14 cellular contexts compared by ENCODE assay signal in genomic region chr5:67287795-67288194, GRCh38.
DNase-seq lines count a peak whose midpoint lies in the region; ATAC-seq and TF ChIP-seq lines count a peak whose summit lies in the region.
"Had no signal": no experiment of that assay in that cellular context is flagged by ENCODE, and none has a peak within 500 bp of the region (broad histone marks: within the 10 kb centered on the region; RNA-seq: fewer than 3 reads in every experiment).

No MANE protein-coding gene starts in this region.

- H3K36me3 ChIP-seq in breast epithelium (no peaks in the 10 kb centered on the region), uterus (no peaks in the 10 kb centered on the region)
- H3K36me3 ChIP-seq: SJSA1 had no signal

- POLR2A ChIA-PET in MCF 10A (lab: Yijun Ruan, JAX), result interaction anchor here (0.6 to 1.4 kb wide), 4 partner anchors 13 to 929 kb away, joined by 3 to 4 read pairs (median 4); no protein-coding TSS in a partner anchor

- ATAC-seq in HG02678 (IDR thresholded peaks at IDR 0.05; ENCODE audit: unreplicated experiment) (no peak), GM21529 (IDR thresholded peaks at IDR 0.05; ENCODE audit: unreplicated experiment) (no peak), HG02571 (IDR thresholded peaks at IDR 0.05; ENCODE audit: unreplicated experiment) (no peak)

- TF ChIP-seq CTCF in MCF 10A (IDR thresholded peaks at IDR 0.05; ENCODE audit: unreplicated experiment) (no peak), breast epithelium (IDR thresholded peaks at IDR 0.05) (no peak), brain (conservative IDR thresholded peaks at IDR 0.05) (no peak), uterus (IDR thresholded peaks at IDR 0.05) (no peak)

- H3K9me3 ChIP-seq in breast epithelium, result no peaks in the 10 kb centered on the region
- H3K9me3 ChIP-seq in uterus, result no peaks in the 10 kb centered on the region
- H3K9me3 ChIP-seq: SJSA1 had no signal

- H3K9me3 Mint-ChIP-seq in MCF 10A (ENCODE audit: unreplicated experiment) (no peaks in the 10 kb centered on the region), brain (peaks cover 0 to 11% (median 0%) of the 10 kb centered on the region in 5 experiments)
- H3K9me3 Mint-ChIP-seq: activated CD4-positive, alpha-beta T cell treated with anti-CD3 and anti-CD28 coated beads, Interleukin-2, amount 10 ng/mL, durations not matched to agents 7 days and 5 days had no signal

- H3K4me1 ChIP-seq in breast epithelium (no peaks in the 10 kb centered on the region), uterus (peaks cover 12 to 14% of the 10 kb centered on the region in 2 donors)

- H3K27me3 ChIP-seq in breast epithelium, result no peaks in the 10 kb centered on the region
- H3K27me3 ChIP-seq in layer of hippocampus (ENCODE audit: control insufficient read depth, insufficient read depth, low read length), result no peaks in the 10 kb centered on the region
- H3K27me3 ChIP-seq in uterus, result no peaks in the 10 kb centered on the region
- H3K27me3 ChIP-seq: SJSA1 had no signal

- intact Hi-C loops in MCF 10A (cut with micrococcal nuclease), result no loop called here
- intact Hi-C loops in breast epithelium (cut with DNase I; ENCODE audit: low total_unique reads), result no loop called here
- intact Hi-C loops in uterus (cut with DNase I; ENCODE audit: low total_unique reads), result no loop called here

- H3K4me3 Mint-ChIP-seq in MCF 10A (ENCODE audit: unreplicated experiment), result no peak overlapping the region
- H3K4me3 Mint-ChIP-seq in brain, result peak overlapping the region in 2 of 5 experiments; percentile 40 to 62
- H3K4me3 Mint-ChIP-seq: activated CD4-positive, alpha-beta T cell treated with anti-CD3 and anti-CD28 coated beads, Interleukin-2, amount 10 ng/mL, durations not matched to agents 7 days and 5 days; type B pancreatic cell had no signal

- H3K27ac Mint-ChIP-seq in MCF 10A (ENCODE audit: low read depth, unreplicated experiment) (no peak overlapping the region), brain (peak overlapping the region; percentile 51 to 92 (median 61))
- H3K27ac Mint-ChIP-seq: activated CD4-positive, alpha-beta T cell treated with anti-CD3 and anti-CD28 coated beads, Interleukin-2, amount 10 ng/mL, durations not matched to agents 7 days and 5 days; type B pancreatic cell had no signal

- TF ChIP-seq POLR2A in breast epithelium (IDR thresholded peaks at IDR 0.05), result no peak
- TF ChIP-seq POLR2A in uterus (IDR thresholded peaks at IDR 0.05), result no peak

- CTCF ChIA-PET in MCF 10A (lab: Yijun Ruan, JAX), result no interaction called here

- peak; percentile 36 for DNase-seq in MCF 10A (ENCODE audit: unreplicated experiment)
- no peak for DNase-seq in breast epithelium (ENCODE audit: low spot score in 2 of 2)
- DNase-seq in uterus, result no peak
- DNase-seq: ACHN; activated CD4-positive, alpha-beta T cell treated with anti-CD3 and anti-CD28 coated beads, Interleukin-2, amount 10 ng/mL, durations not matched to agents 7 days and 5 days; activated gamma-delta T cell treated with Interleukin-2 at 50 U/mL for 16 hours; NCI-H510A treated with DMSO at 0.1 percent for 48 hours had no signal

- H3K4me3 ChIP-seq in breast epithelium (no peak overlapping the region), uterus (no peak overlapping the region)
- H3K4me3 ChIP-seq: SJSA1 had no signal

- no peaks in the 10 kb centered on the region for H3K27me3 Mint-ChIP-seq in MCF 10A (ENCODE audit: insufficient read depth, unreplicated experiment)
- H3K27me3 Mint-ChIP-seq in brain, result peaks cover 6% of the 10 kb centered on the region
- H3K27me3 Mint-ChIP-seq: type B pancreatic cell had no signal

- H3K4me1 Mint-ChIP-seq in MCF 10A (ENCODE audit: insufficient read depth, unreplicated experiment) (peaks cover 41% of the 10 kb centered on the region), brain (peaks cover 66% of the 10 kb centered on the region)
- H3K4me1 Mint-ChIP-seq: activated CD4-positive, alpha-beta T cell treated with anti-CD3 and anti-CD28 coated beads, Interleukin-2, amount 10 ng/mL, durations not matched to agents 7 days and 5 days had no signal

- no TSS peak for BruUV-seq in MCF 10A (replicated peaks; lab: Mats Ljungman, UMichigan)

- H3K27ac ChIP-seq in breast epithelium (no peak overlapping the region), layer of hippocampus (ENCODE audit: low read depth, low read length) (peak overlapping the region; percentile 47), uterus (peak overlapping the region; percentile 74 to 85)
- H3K27ac ChIP-seq: SJSA1 had no signal

- no peaks in the 10 kb centered on the region for H3K36me3 Mint-ChIP-seq in MCF 10A (ENCODE audit: insufficient read depth, unreplicated experiment)
- H3K36me3 Mint-ChIP-seq in brain, result no peaks in the 10 kb centered on the region

Comparison
In these comparisons a context has a peak if more than half of its experiments do, and no peak if none do; other contexts are left out.
1. H3K27ac ChIP-seq: peak in layer of hippocampus (single experiment) and uterus (2 of 2); none in breast epithelium (0 of 2).